Comparison of ENCODE assay signal across 10 cellular contexts in genomic region chr6:138722425-138723371, GRCh38. TPM values are rescaled to one million over a fixed set of nuclear protein-coding genes. Genes with fewer than 3 reads are reported as not detected.
DNase-seq lines count a peak whose midpoint lies in the region; ATAC-seq and TF ChIP-seq lines count a peak whose summit lies in the region.
"Had no signal": no experiment of that assay in that cellular context is flagged by ENCODE, and none has a peak within 500 bp of the region (broad histone marks: within the 10 kb centered on the region; RNA-seq: fewer than 3 reads in every experiment).

No MANE protein-coding gene starts in this region.

- in situ Hi-C loops in astrocyte of the spinal cord (cut with HindIII; ENCODE audit: low sequenced_read_pairs): no loop called here

- no peaks in the 10 kb centered on the region for H3K4me1 ChIP-seq in HUES48 (ENCODE audit: control insufficient read depth, insufficient read depth, low read length)
- H3K4me1 ChIP-seq in effector memory CD4-positive, alpha-beta T cell (ENCODE audit: control insufficient read depth, insufficient read depth, low read length, poor library complexity, severe bottlenecking): no peaks in the 10 kb centered on the region

- H3K9me3 ChIP-seq in HUES48 (ENCODE audit: control insufficient read depth, insufficient read depth, low read length): no peaks in the 10 kb centered on the region
- no peaks in the 10 kb centered on the region for H3K9me3 ChIP-seq in effector memory CD4-positive, alpha-beta T cell (ENCODE audit: control insufficient read depth, low read length)

- H3K27me3 Mint-ChIP-seq in mesothelial cell of epicardium (ENCODE audit: low read depth): no peaks in the 10 kb centered on the region

- ATAC-seq in HG02852 (IDR thresholded peaks at IDR 0.05; ENCODE audit: unreplicated experiment): no peak

- H3K27ac ChIP-seq in HUES48 (ENCODE audit: low read depth, low read length): peak overlapping the region; percentile 67
- no peak overlapping the region for H3K27ac ChIP-seq in effector memory CD4-positive, alpha-beta T cell (ENCODE audit: insufficient read depth, low read length, poor library complexity, severe bottlenecking)

- H3K36me3 Mint-ChIP-seq in mesothelial cell of epicardium: peaks cover 2% of the 10 kb centered on the region

- TF ChIP-seq CTCF in astrocyte of the spinal cord (IDR thresholded peaks at IDR 0.05; ENCODE audit: low read depth, low read length) (no peak), mesothelial cell of epicardium (IDR thresholded peaks at IDR 0.05; ENCODE audit: unreplicated experiment) (no peak)

- H3K27me3 ChIP-seq in HUES48 (ENCODE audit: control insufficient read depth, insufficient read depth, low read length): no peaks in the 10 kb centered on the region
- no peaks in the 10 kb centered on the region for H3K27me3 ChIP-seq in effector memory CD4-positive, alpha-beta T cell (replicated peaks; ENCODE audit: control insufficient read depth, insufficient read depth, low read length, poor library complexity, severe bottlenecking)

- no peak overlapping the region for H3K4me3 ChIP-seq in HUES48 (ENCODE audit: low read depth, low read length)
- no peak overlapping the region for H3K4me3 ChIP-seq in astrocyte of the spinal cord (ENCODE audit: low read depth, low read length)
- H3K4me3 ChIP-seq in effector memory CD4-positive, alpha-beta T cell (ENCODE audit: insufficient read depth, low read depth, low read length, poor library complexity, severe bottlenecking): no peak overlapping the region

- no peaks in the 10 kb centered on the region for H3K9me3 Mint-ChIP-seq in mesothelial cell of epicardium
- H3K9me3 Mint-ChIP-seq: neural crest cell had no signal

- H3K36me3 ChIP-seq in HUES48 (ENCODE audit: control insufficient read depth, insufficient read depth, low read length): no peaks in the 10 kb centered on the region
- no peaks in the 10 kb centered on the region for H3K36me3 ChIP-seq in effector memory CD4-positive, alpha-beta T cell (ENCODE audit: control insufficient read depth, insufficient read depth, low read length)

- no peak overlapping the region for H3K4me3 Mint-ChIP-seq in mesothelial cell of epicardium
- H3K4me3 Mint-ChIP-seq: neural crest cell had no signal

- no peak overlapping the region for H3K9ac ChIP-seq in HUES48 (ENCODE audit: low read depth, low read length)

- peaks cover 16% of the 10 kb centered on the region for H3K4me1 Mint-ChIP-seq in mesothelial cell of epicardium

- DNase-seq in Daoy (ENCODE audit: low read depth) (peak; percentile 61), astrocyte of the spinal cord (ENCODE audit: low read depth, low spot score) (peak; percentile 98), mesothelial cell of epicardium (ENCODE audit: low spot score in 2 of 2, unreplicated experiment in 2 of 2) (no peak), occipital lobe (lab: John Stamatoyannopoulos, UW) (no peak), T-helper 1 cell (no peak)
- no peak for DNase-seq in effector memory CD4-positive, alpha-beta T cell
- DNase-seq: NCI-H1105 had no signal

- peak overlapping the region; percentile 30 for H3K27ac Mint-ChIP-seq in mesothelial cell of epicardium

RNA-seq across cellular contexts. Expression of gene CCDC28A, which starts 50.9 kb away (rescaled TPM):
- total RNA-seq in Daoy (2014; rRNA removed; shearing (Covaris generic)): 19.0 and 19.9 TPM in 2 replicates
- 12.7 to 15.0 TPM (median 13.3 TPM) in 3 replicates for total RNA-seq in mesothelial cell of epicardium
- 10.3 TPM for total RNA-seq in occipital lobe

Comparison
In these comparisons a context has a peak if more than half of its experiments do, and no peak if none do; other contexts are left out.
1. DNase-seq: peak in Daoy (single experiment) and astrocyte of the spinal cord (single experiment); none in mesothelial cell of epicardium (0 of 2), occipital lobe (single experiment), effector memory CD4-positive, alpha-beta T cell (0 of 3) and T-helper 1 cell (0 of 5).